Comparison of ENCODE assay signal across 29 cellular contexts in the genomic region with DNA sequence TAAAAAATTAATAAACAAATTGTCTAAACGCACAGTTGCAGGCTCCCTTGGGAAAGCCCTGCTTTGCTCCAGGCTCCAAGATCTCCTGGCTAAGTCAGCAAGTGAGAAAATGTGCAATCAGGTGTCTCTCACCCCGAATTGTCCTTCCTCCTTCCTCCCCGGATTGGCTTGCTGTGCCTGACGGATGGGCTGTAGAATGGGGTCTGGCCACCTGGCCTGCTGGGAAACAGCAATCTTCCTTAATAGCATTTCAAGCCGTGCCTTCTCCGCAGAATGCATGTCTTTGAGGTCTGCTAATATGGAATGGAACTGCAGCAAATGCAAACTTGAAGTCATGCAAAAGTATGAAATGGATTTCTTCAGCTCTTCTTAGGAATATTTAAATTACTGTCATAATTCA.
"Had no signal": no experiment of that assay in that cellular context is flagged by ENCODE, and none has a peak within 500 bp of the region (broad histone marks: within the 10 kb centered on the region; RNA-seq: fewer than 3 reads in every experiment).

No MANE protein-coding gene starts in this region.

- H3K79me2 ChIP-seq: parathyroid adenoma had no signal

- H3K27me3 Mint-ChIP-seq: progenitor cell of endocrine pancreas; stimulated activated naive B cell treated with anti-CD40 and anti-IgM and Interleukin-4, amounts not matched to agents 10 μg/mL and 1 μg/mL and 100 μg/mL, for 72 hours; stimulated activated naive CD8-positive, alpha-beta T cell treated with anti-CD3 and anti-CD28 coated beads, Interleukin-15, Interleukin-2, amounts not matched to agents 100 ng/mL and 50 ng/mL, for 24 hours had no signal

- H3K27me3 ChIP-seq: neutrophil, ovary, right lobe of liver, sigmoid colon, stomach, thyroid gland, tibial nerve, upper lobe of left lung, vagina had no signal

- H3K4me3 Mint-ChIP-seq: natural killer cell; nephron; neural crest cell; stimulated activated effector memory CD8-positive, alpha-beta T cell treated with anti-CD3 and anti-CD28 coated beads, Interleukin-12 subunit alpha, Interleukin-12 subunit beta, amount 100 ng/mL, for 72 hours; stimulated activated naive B cell treated with anti-CD40 and anti-IgM and Interleukin-4, amounts not matched to agents 10 μg/mL and 1 μg/mL and 100 μg/mL, for 72 hours; stimulated activated naive CD8-positive, alpha-beta T cell treated with anti-CD3 and anti-CD28 coated beads, Interleukin-15, Interleukin-2, amounts not matched to agents 100 ng/mL and 50 ng/mL, for 24 hours had no signal

- H3K36me3 ChIP-seq: ovary, thyroid gland had no signal

- DNase-seq: natural killer cell; nucleus accumbens; ovary; posterior cingulate gyrus; psoas muscle; right cardiac atrium; right lobe of liver; sigmoid colon; small intestine; stimulated activated CD4-positive, alpha-beta T cell treated with anti-CD3 and anti-CD28 coated beads, Interleukin-15, amount 100 ng/mL, for 24 hours; stimulated activated CD4-positive, alpha-beta T cell treated with anti-CD3 and anti-CD28 coated beads, Interleukin-2, amount 100 ng/mL, for 24 hours; stimulated activated CD4-positive, alpha-beta T cell treated with anti-CD3 and anti-CD28 coated beads, Interleukin-2, amount 100 ng/mL, for 48 hours; stimulated activated CD4-positive, alpha-beta T cell treated with anti-CD3 and anti-CD28 coated beads, Interleukin-4, amount 100 ng/mL, for 24 hours; stimulated activated naive B cell treated with anti-CD40 and anti-IgM and Interleukin-4, amounts not matched to agents 10 μg/mL and 1 μg/mL and 100 μg/mL, for 72 hours; stimulated activated naive CD4-positive, alpha-beta T cell treated with Interleukin-2 at 50 U/mL for 16 hours; stomach; thyroid gland; trophoblast cell; upper lobe of left lung had no signal

- H2AFZ ChIP-seq: parathyroid adenoma had no signal

- H3K9ac ChIP-seq: parathyroid adenoma had no signal

- H3K4me3 ChIP-seq: ovary, psoas muscle, right lobe of liver, sigmoid colon, stomach, thoracic aorta, thyroid gland, tibial nerve, upper lobe of left lung, vagina had no signal

- H3K4me1 ChIP-seq: parathyroid adenoma, psoas muscle, right lobe of liver, sigmoid colon, stomach, thyroid gland, tibial nerve, upper lobe of left lung, vagina had no signal

- H3K27ac ChIP-seq: neutrophil, ovary, parathyroid adenoma, psoas muscle, right lobe of liver, sigmoid colon, stomach, thoracic aorta, thyroid gland, tibial nerve, upper lobe of left lung, vagina had no signal

- H3K9me3 ChIP-seq: neutrophil, ovary, psoas muscle, right lobe of liver, sigmoid colon, stomach, thoracic aorta, thyroid gland, tibial nerve, upper lobe of left lung, vagina had no signal

- H3K9me3 Mint-ChIP-seq: natural killer cell; nephron; stimulated activated effector memory CD8-positive, alpha-beta T cell treated with anti-CD3 and anti-CD28 coated beads, Interleukin-12 subunit alpha, Interleukin-12 subunit beta, amount 100 ng/mL, for 72 hours; stimulated activated naive B cell treated with anti-CD40 and anti-IgM and Interleukin-4, amounts not matched to agents 10 μg/mL and 1 μg/mL and 100 μg/mL, for 72 hours; stimulated activated naive CD8-positive, alpha-beta T cell treated with anti-CD3 and anti-CD28 coated beads, Interleukin-15, Interleukin-2, amounts not matched to agents 100 ng/mL and 50 ng/mL, for 24 hours had no signal

- H3K27ac Mint-ChIP-seq: natural killer cell; nephron; progenitor cell of endocrine pancreas; stimulated activated effector memory CD8-positive, alpha-beta T cell treated with anti-CD3 and anti-CD28 coated beads, Interleukin-12 subunit alpha, Interleukin-12 subunit beta, amount 100 ng/mL, for 72 hours; stimulated activated naive CD8-positive, alpha-beta T cell treated with anti-CD3 and anti-CD28 coated beads, Interleukin-15, Interleukin-2, amounts not matched to agents 100 ng/mL and 50 ng/mL, for 24 hours had no signal

- H3K4me1 Mint-ChIP-seq: natural killer cell; nephron; stimulated activated effector memory CD8-positive, alpha-beta T cell treated with anti-CD3 and anti-CD28 coated beads, Interleukin-12 subunit alpha, Interleukin-12 subunit beta, amount 100 ng/mL, for 72 hours; stimulated activated naive B cell treated with anti-CD40 and anti-IgM and Interleukin-4, amounts not matched to agents 10 μg/mL and 1 μg/mL and 100 μg/mL, for 72 hours had no signal

- ATAC-seq: natural killer cell; psoas muscle; right cardiac atrium; right lobe of liver; stimulated activated effector memory CD8-positive, alpha-beta T cell treated with anti-CD3 and anti-CD28 coated beads, Interleukin-12 subunit alpha, Interleukin-12 subunit beta, amount 100 ng/mL, for 72 hours; stimulated activated naive B cell treated with anti-CD40 and anti-IgM and Interleukin-4, amounts not matched to agents 10 μg/mL and 1 μg/mL and 100 μg/mL, for 72 hours had no signal
